14 cellular contexts compared by ENCODE assay signal in the genomic region with DNA sequence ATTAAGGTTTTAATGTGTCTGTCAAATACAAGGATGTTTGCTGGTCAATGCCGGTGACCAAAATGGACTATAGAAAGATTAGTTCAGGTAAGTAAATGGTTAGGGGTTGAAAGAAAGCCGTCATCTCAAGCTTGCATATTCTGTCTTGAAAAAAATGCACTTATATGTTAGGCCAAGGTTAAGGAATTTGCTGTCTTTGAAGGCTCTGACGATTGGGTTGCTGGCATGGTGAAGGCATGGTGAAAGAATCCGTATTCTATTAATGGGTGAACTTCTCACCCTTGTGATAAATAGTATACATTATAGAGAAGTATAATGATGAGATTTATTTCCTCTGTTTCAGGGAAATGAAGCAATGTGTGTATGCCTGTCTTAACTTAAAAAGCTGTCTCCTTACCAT.
A peak's percentile ranks its signal among the peaks of the same experiment; 100 is the strongest.
DNase-seq lines count a peak whose midpoint lies in the region; ATAC-seq and TF ChIP-seq lines count a peak whose summit lies in the region.
"Had no signal": no experiment of that assay in that cellular context is flagged by ENCODE, and none has a peak within 500 bp of the region (broad histone marks: within the 10 kb centered on the region; RNA-seq: fewer than 3 reads in every experiment).

No MANE protein-coding gene starts in this region.

- peaks cover 10% of the 10 kb centered on the region; the same call in 1 of the 2 replicates for H3K79me2 ChIP-seq in GM23338 (replicated peaks; ENCODE audit: insufficient read depth)

- H2BK12ac ChIP-seq in mesenchymal stem cell (ENCODE audit: low read length in 2 of 2), result no peak overlapping the region

- H3K9me2 ChIP-seq in GM23338 (ENCODE audit: insufficient read depth), result no peaks in the 10 kb centered on the region

- WGBS in mesenchymal stem cell, result 73% methylated on average over 3 of the region's 4 CpGs
- 64 to 68% methylated on average over 4 of the region's 4 CpGs for WGBS in thyroid gland, 2 donors

- no peak overlapping the region; the same call in 1 of the 2 replicates for H3K27ac Mint-ChIP-seq in GM23338
- peak overlapping the region; percentile 49 for H3K27ac Mint-ChIP-seq in progenitor cell of endocrine pancreas
- no peak overlapping the region for H3K27ac Mint-ChIP-seq in natural killer cell treated with Interleukin-12 subunit alpha and Interleukin-12 subunit beta and Interleukin-15 and Interleukin-18, amount 100 ng/mL, for 72 hours
- H3K27ac Mint-ChIP-seq: B cell; CD8-positive, alpha-beta T cell had no signal

- H3K4me3 Mint-ChIP-seq in GM23338 (no peak overlapping the region), progenitor cell of endocrine pancreas (ENCODE audit: low read depth) (no peak overlapping the region)
- H3K4me3 Mint-ChIP-seq in natural killer cell treated with Interleukin-12 subunit alpha and Interleukin-12 subunit beta and Interleukin-15 and Interleukin-18, amount 100 ng/mL, for 72 hours, result no peak overlapping the region
- H3K4me3 Mint-ChIP-seq: B cell; CD8-positive, alpha-beta T cell had no signal

- TF ChIP-seq POLR2A in thyroid gland (IDR thresholded peaks at IDR 0.05), result no peak

- H2AFZ ChIP-seq in GM23338, result no peak overlapping the region
- no peak overlapping the region for H2AFZ ChIP-seq in mesenchymal stem cell (ENCODE audit: low read depth, low read length)
- H2AFZ ChIP-seq: GM23248 had no signal

- H4K91ac ChIP-seq in mesenchymal stem cell (ENCODE audit: low read length), result no peak overlapping the region

- no peaks in the 10 kb centered on the region for H3K79me1 ChIP-seq in mesenchymal stem cell (replicated peaks; ENCODE audit: low read length, poor library complexity, severe bottlenecking)

- no peak overlapping the region for H4K8ac ChIP-seq in mesenchymal stem cell (ENCODE audit: low read length)

- no peaks in the 10 kb centered on the region for H3F3A ChIP-seq in GM23338 (replicated peaks; ENCODE audit: low read depth)

- H3K27me3 Mint-ChIP-seq in GM23338 (ENCODE audit: insufficient read depth, low read depth, poor library complexity) (peaks cover 2% of the 10 kb centered on the region), progenitor cell of endocrine pancreas (no peaks in the 10 kb centered on the region)
- H3K27me3 Mint-ChIP-seq in natural killer cell treated with Interleukin-12 subunit alpha and Interleukin-12 subunit beta and Interleukin-15 and Interleukin-18, amount 100 ng/mL, for 72 hours, result no peaks in the 10 kb centered on the region
- H3K27me3 Mint-ChIP-seq: B cell had no signal

- H3K9me3 Mint-ChIP-seq in GM23338 (peaks cover 6% of the 10 kb centered on the region), progenitor cell of endocrine pancreas (ENCODE audit: low read depth) (peaks cover 10% of the 10 kb centered on the region)
- peaks cover 12% of the 10 kb centered on the region for H3K9me3 Mint-ChIP-seq in natural killer cell treated with Interleukin-12 subunit alpha and Interleukin-12 subunit beta and Interleukin-15 and Interleukin-18, amount 100 ng/mL, for 72 hours

- TF ChIP-seq CTCF in GM23338 (conservative IDR thresholded peaks at IDR 0.05; ENCODE audit: low read depth in 2 of 2), result no peak
- TF ChIP-seq CTCF in astrocyte of the spinal cord (IDR thresholded peaks at IDR 0.05; ENCODE audit: low read depth, low read length), result no peak
- no peak for TF ChIP-seq CTCF in progenitor cell of endocrine pancreas (IDR thresholded peaks at IDR 0.05; ENCODE audit: unreplicated experiment)
- TF ChIP-seq CTCF in thyroid gland (IDR thresholded peaks at IDR 0.05), result no peak

- no peak for ATAC-seq in GM23338
- no peak for ATAC-seq in natural killer cell treated with Interleukin-12 subunit alpha and Interleukin-12 subunit beta and Interleukin-15 and Interleukin-18, amount 100 ng/mL, for 72 hours
- ATAC-seq: CD8-positive, alpha-beta T cell had no signal

- H3K23ac ChIP-seq in mesenchymal stem cell (ENCODE audit: low read length in 2 of 2), result no peak overlapping the region

- H3K4me1 Mint-ChIP-seq in GM23338 (peaks cover 51% of the 10 kb centered on the region), progenitor cell of endocrine pancreas (ENCODE audit: low read depth) (peaks cover 8% of the 10 kb centered on the region)
- no peaks in the 10 kb centered on the region for H3K4me1 Mint-ChIP-seq in natural killer cell treated with Interleukin-12 subunit alpha and Interleukin-12 subunit beta and Interleukin-15 and Interleukin-18, amount 100 ng/mL, for 72 hours (ENCODE audit: low read depth in 2 of 2)
- H3K4me1 Mint-ChIP-seq: B cell had no signal

- in situ Hi-C loops in astrocyte of the spinal cord (cut with HindIII; ENCODE audit: low sequenced_read_pairs), result no loop called here

- H3K18ac ChIP-seq in mesenchymal stem cell (ENCODE audit: low read depth in 1 of 2, low read length in 2 of 2), result no peak overlapping the region

- no peak overlapping the region for H3K14ac ChIP-seq in mesenchymal stem cell (ENCODE audit: low read length in 2 of 2)

- H3K27me3 ChIP-seq in GM23338 (ENCODE audit: insufficient read depth) (no peaks in the 10 kb centered on the region), mesenchymal stem cell (ENCODE audit: control insufficient read depth in 1 of 2, insufficient read depth in 1 of 2, low read length in 2 of 2) (no peaks in the 10 kb centered on the region), thyroid gland (no peaks in the 10 kb centered on the region)
- H3K27me3 ChIP-seq: BLaER1 treated with 17β-estradiol and CSF1 and Interleukin-3, amounts not matched to agents 10 nM and 100 nM had no signal

- no peak overlapping the region for H3K9ac ChIP-seq in mesenchymal stem cell (ENCODE audit: low read length)
- H3K9ac ChIP-seq: BLaER1 treated with 17β-estradiol and CSF1 and Interleukin-3, amounts not matched to agents 10 nM and 100 nM; GM23248 had no signal

- H4K20me1 ChIP-seq in GM23338 (replicated peaks; ENCODE audit: insufficient read depth), result no peaks in the 10 kb centered on the region
- H4K20me1 ChIP-seq: BLaER1 treated with 17β-estradiol and CSF1 and Interleukin-3, amounts not matched to agents 10 nM and 100 nM had no signal

- peaks cover 46% of the 10 kb centered on the region for H3K4me1 ChIP-seq in GM23338 (ENCODE audit: insufficient read depth)
- no peaks in the 10 kb centered on the region for H3K4me1 ChIP-seq in mesenchymal stem cell (ENCODE audit: control insufficient read depth, insufficient read depth, low read depth, low read length)
- H3K4me1 ChIP-seq in thyroid gland, result no peaks in the 10 kb centered on the region
- H3K4me1 ChIP-seq: BLaER1 treated with 17β-estradiol and CSF1 and Interleukin-3, amounts not matched to agents 10 nM and 100 nM had no signal

- H2BK5ac ChIP-seq in mesenchymal stem cell (ENCODE audit: low read depth, low read length, poor library complexity, severe bottlenecking), result no peak overlapping the region

- no peak overlapping the region for H3K4ac ChIP-seq in mesenchymal stem cell (ENCODE audit: low read depth in 1 of 2, low read length in 2 of 2)

- DNase-seq in GM23338 (ENCODE audit: low spot score), result peak; percentile 16
- peak; percentile 7 for DNase-seq in astrocyte of the spinal cord (ENCODE audit: low read depth, low spot score)
- peak; percentile 18 for DNase-seq in mesenchymal stem cell
- no peak for DNase-seq in progenitor cell of endocrine pancreas (ENCODE audit: low spot score, unreplicated experiment)
- DNase-seq in D341Med (ENCODE audit: low spot score), result no peak
- DNase-seq in natural killer cell treated with Interleukin-12 subunit alpha and Interleukin-12 subunit beta and Interleukin-15 and Interleukin-18, amount 100 ng/mL, for 72 hours (ENCODE audit: low spot score), result no peak
- DNase-seq in thyroid gland, result no peak
- DNase-seq: 8988T; CD8-positive, alpha-beta T cell; COR-L47; GM23248; HCEC 1CT had no signal

- H2BK15ac ChIP-seq in mesenchymal stem cell (ENCODE audit: low read depth, poor library complexity, severe bottlenecking), result no peak overlapping the region

- H3K36me3 ChIP-seq in GM23338 (ENCODE audit: insufficient read depth) (no peaks in the 10 kb centered on the region), mesenchymal stem cell (ENCODE audit: control insufficient read depth in 1 of 2, insufficient read depth in 2 of 2, low read depth in 1 of 2, low read length in 2 of 2) (no peaks in the 10 kb centered on the region), thyroid gland (no peaks in the 10 kb centered on the region)
- H3K36me3 ChIP-seq: BLaER1 treated with 17β-estradiol and CSF1 and Interleukin-3, amounts not matched to agents 10 nM and 100 nM had no signal

- peaks cover 16% of the 10 kb centered on the region for H3K9me3 ChIP-seq in mesenchymal stem cell (ENCODE audit: control insufficient read depth, low read length)
- H3K9me3 ChIP-seq in thyroid gland, result no peaks in the 10 kb centered on the region

- intact Hi-C loops in thyroid gland (cut with DNase I), result no loop called here

- H2AK5ac ChIP-seq in mesenchymal stem cell (ENCODE audit: low read length, severe bottlenecking), result no peak overlapping the region

- H2BK120ac ChIP-seq in mesenchymal stem cell (ENCODE audit: low read depth, low read length), result no peak overlapping the region

- no peak overlapping the region for H3K4me2 ChIP-seq in GM23338
- H3K4me2 ChIP-seq in mesenchymal stem cell (ENCODE audit: low read length, poor library complexity, severe bottlenecking), result no peak overlapping the region
- H3K4me2 ChIP-seq: BLaER1 treated with 17β-estradiol and CSF1 and Interleukin-3, amounts not matched to agents 10 nM and 100 nM had no signal

- peaks cover 14% of the 10 kb centered on the region for H3K36me3 Mint-ChIP-seq in GM23338 (ENCODE audit: low read depth)
- H3K36me3 Mint-ChIP-seq in progenitor cell of endocrine pancreas (ENCODE audit: insufficient read depth), result no peaks in the 10 kb centered on the region
- peaks cover 7% of the 10 kb centered on the region for H3K36me3 Mint-ChIP-seq in natural killer cell treated with Interleukin-12 subunit alpha and Interleukin-12 subunit beta and Interleukin-15 and Interleukin-18, amount 100 ng/mL, for 72 hours
- H3K36me3 Mint-ChIP-seq: CD8-positive, alpha-beta T cell had no signal

- no peak overlapping the region for H3K27ac ChIP-seq in GM23338 (ENCODE audit: low read depth)
- no peak overlapping the region for H3K27ac ChIP-seq in mesenchymal stem cell (ENCODE audit: low read length, poor library complexity, severe bottlenecking)
- H3K27ac ChIP-seq in thyroid gland, result no peak overlapping the region
- H3K27ac ChIP-seq: BLaER1 treated with 17β-estradiol and CSF1 and Interleukin-3, amounts not matched to agents 10 nM and 100 nM; GM23248 had no signal

- no peak overlapping the region for H3K4me3 ChIP-seq in GM23338
- H3K4me3 ChIP-seq in astrocyte of the spinal cord (ENCODE audit: low read depth, low read length), result no peak overlapping the region
- H3K4me3 ChIP-seq in mesenchymal stem cell (ENCODE audit: insufficient read depth in 1 of 2, low read depth in 1 of 2, low read length in 2 of 2), result no peak overlapping the region
- H3K4me3 ChIP-seq in thyroid gland (replicated peaks in 1 of 3), result no peak overlapping the region
- H3K4me3 ChIP-seq: BLaER1 treated with 17β-estradiol and CSF1 and Interleukin-3, amounts not matched to agents 10 nM and 100 nM; GM23248 had no signal

Comparison
In these comparisons a context has a peak if more than half of its experiments do, and no peak if none do; other contexts are left out.
1. DNase-seq: peak in GM23338 (single experiment), astrocyte of the spinal cord (single experiment) and mesenchymal stem cell (single experiment); none in progenitor cell of endocrine pancreas (single experiment), D341Med (single experiment), natural killer cell treated with Interleukin-12 subunit alpha and Interleukin-12 subunit beta and Interleukin-15 and Interleukin-18, amount 100 ng/mL, for 72 hours (single experiment) and thyroid gland (0 of 2).